15 cellular contexts compared by ENCODE assay signal in the genomic region with DNA sequence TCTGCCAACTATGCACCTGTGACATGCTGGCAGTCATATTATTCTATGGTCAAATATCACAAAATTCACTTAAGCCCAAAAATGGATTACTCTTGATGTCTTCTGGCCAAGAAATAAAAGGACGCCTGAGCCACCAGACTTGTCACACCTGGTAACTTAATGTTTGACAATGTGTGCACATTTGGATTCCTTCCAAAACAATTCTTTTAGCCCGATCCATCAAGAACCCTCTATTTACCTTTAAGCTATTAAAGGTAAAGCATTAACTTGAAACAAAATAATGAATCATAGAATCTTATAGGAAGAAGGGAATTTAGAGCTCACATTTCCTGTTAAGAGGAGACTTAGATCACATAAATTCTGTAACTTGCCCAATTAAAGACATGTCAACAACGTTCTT. TPM values are rescaled to one million over a fixed set of nuclear protein-coding genes. Genes with fewer than 3 reads are reported as not detected.
DNase-seq lines count a peak whose midpoint lies in the region; ATAC-seq and TF ChIP-seq lines count a peak whose summit lies in the region.
"Had no signal": no experiment of that assay in that cellular context is flagged by ENCODE, and none has a peak within 500 bp of the region (broad histone marks: within the 10 kb centered on the region; RNA-seq: fewer than 3 reads in every experiment).

No MANE protein-coding gene starts in this region.

- no peaks in the 10 kb centered on the region for H3K4me1 ChIP-seq in CD8-positive, alpha-beta T cell (ENCODE audit: insufficient read depth, low read length)
- H3K4me1 ChIP-seq in mucosa of descending colon (ENCODE audit: low read depth) = peaks cover 11% of the 10 kb centered on the region
- H3K4me1 ChIP-seq in suprapubic skin = no peaks in the 10 kb centered on the region
- H3K4me1 ChIP-seq: right atrium auricular region had no signal

- peaks cover 80% of the 10 kb centered on the region for H3K36me3 Mint-ChIP-seq in CD8-positive, alpha-beta T cell

- intact Hi-C loops in CD8-positive, alpha-beta T cell (cut with DNase I, micrococcal nuclease) = no loop called here
- intact Hi-C loops in mucosa of descending colon (cut with DNase I, micrococcal nuclease) = no loop called here

- H3K4me3 ChIP-seq in CD8-positive, alpha-beta T cell (ENCODE audit: low read depth, low read length) = no peak overlapping the region
- no peak overlapping the region for H3K4me3 ChIP-seq in mucosa of descending colon
- no peak overlapping the region for H3K4me3 ChIP-seq in suprapubic skin
- H3K4me3 ChIP-seq in MG63 = no peak overlapping the region
- H3K4me3 ChIP-seq: right atrium auricular region had no signal

- H3K9me3 ChIP-seq in CD8-positive, alpha-beta T cell (ENCODE audit: low read length) = no peaks in the 10 kb centered on the region
- no peaks in the 10 kb centered on the region for H3K9me3 ChIP-seq in mucosa of descending colon
- H3K9me3 ChIP-seq in suprapubic skin = no peaks in the 10 kb centered on the region
- no peaks in the 10 kb centered on the region for H3K9me3 ChIP-seq in MG63
- H3K9me3 ChIP-seq: right atrium auricular region had no signal

- TF ChIP-seq CTCF in CD8-positive, alpha-beta T cell (IDR thresholded peaks at IDR 0.05) = no peak
- no peak for TF ChIP-seq CTCF in mucosa of descending colon (IDR thresholded peaks at IDR 0.05)
- no peak for TF ChIP-seq CTCF in suprapubic skin (IDR thresholded peaks at IDR 0.05)

- no peak for TF ChIP-seq POLR2A in suprapubic skin (IDR thresholded peaks at IDR 0.05)

- POLR2A ChIA-PET in CD8-positive, alpha-beta T cell (lab: Charles Lee) = interaction anchor here (0.7 kb wide), 1 partner anchor 17 kb away, joined by 3 read pairs; no protein-coding TSS in a partner anchor

- peaks cover 25% of the 10 kb centered on the region for H3K36me3 ChIP-seq in CD8-positive, alpha-beta T cell (ENCODE audit: insufficient read depth, low read length)
- H3K36me3 ChIP-seq in mucosa of descending colon (ENCODE audit: low read depth) (no peaks in the 10 kb centered on the region), suprapubic skin (peaks cover 10% of the 10 kb centered on the region), MG63 (peaks cover 2% of the 10 kb centered on the region; the same call in 1 of the 2 replicates)

- TF ChIP-seq EP300 in suprapubic skin (IDR thresholded peaks at IDR 0.05) = no peak

- H3K27ac ChIP-seq in CD8-positive, alpha-beta T cell (ENCODE audit: low read depth, low read length) = no peak overlapping the region
- no peak overlapping the region for H3K27ac ChIP-seq in suprapubic skin
- H3K27ac ChIP-seq: right atrium auricular region had no signal

- CTCF ChIA-PET in CD8-positive, alpha-beta T cell (lab: Charles Lee) = interaction anchor here (0.7 kb wide), 1 partner anchor 27 kb away, joined by 3 read pairs; no protein-coding TSS in a partner anchor

- ATAC-seq in CD8-positive, alpha-beta T cell = no peak
- ATAC-seq in mucosa of descending colon (peak; percentile 92), GM18511 (IDR thresholded peaks at IDR 0.05; ENCODE audit: unreplicated experiment) (no peak), HG02852 (IDR thresholded peaks at IDR 0.05; ENCODE audit: unreplicated experiment) (no peak)
- ATAC-seq: activated CD4-positive, CD25-positive, alpha-beta regulatory T cell treated with anti-CD3 and anti-CD28 coated beads, Interleukin-2, amount 50 U/mL, for 24 hours had no signal

- H3K4me3 Mint-ChIP-seq in CD8-positive, alpha-beta T cell = no peak overlapping the region

- no peaks in the 10 kb centered on the region for H3K9me3 Mint-ChIP-seq in CD8-positive, alpha-beta T cell

- H3K27me3 Mint-ChIP-seq in CD8-positive, alpha-beta T cell (ENCODE audit: low read depth) = no peaks in the 10 kb centered on the region

- no peaks in the 10 kb centered on the region for H3K27me3 ChIP-seq in CD8-positive, alpha-beta T cell (ENCODE audit: insufficient read depth, low read length)
- H3K27me3 ChIP-seq in suprapubic skin = no peaks in the 10 kb centered on the region
- H3K27me3 ChIP-seq in MG63 = no peaks in the 10 kb centered on the region
- H3K27me3 ChIP-seq: dorsolateral prefrontal cortex, right atrium auricular region had no signal

- DNase-seq in CD8-positive, alpha-beta T cell = no peak
- peak; percentile 85 for DNase-seq in NCI-H1105 treated with DMSO at 0.1 percent for 48 hours (lab: John Stamatoyannopoulos, UW)
- peak; percentile 22 for DNase-seq in SHP77 treated with DMSO at 0.1 percent for 48 hours (lab: John Stamatoyannopoulos, UW)
- DNase-seq in mucosa of descending colon = peak in 1 of 3 donors; percentile 48
- DNase-seq in suprapubic skin (ENCODE audit: low spot score in 2 of 2) = no peak
- no peak for DNase-seq in MG63
- DNase-seq: activated T-cell treated with anti-CD3 and anti-CD28 coated beads, Interleukin-2, amount 50 U/mL, for 1 hour; dorsolateral prefrontal cortex; MV-4-11; stimulated activated CD4-positive, alpha-beta T cell treated with anti-CD3 and anti-CD28 coated beads, Interleukin-4, amount 100 ng/mL, for 24 hours; stimulated activated naive CD4-positive, alpha-beta T cell had no signal

- peak overlapping the region; percentile 66 for H3K27ac Mint-ChIP-seq in CD8-positive, alpha-beta T cell

- H3K4me1 Mint-ChIP-seq in CD8-positive, alpha-beta T cell (ENCODE audit: low read depth) = peaks cover 11% of the 10 kb centered on the region

- WGBS in suprapubic skin = 68% methylated on average over 3 of the region's 3 CpGs

RNA-seq across cellular contexts. Expression of a gene that starts 46.5 kb away (rescaled TPM):
- total RNA-seq in CD8-positive, alpha-beta T cell = 10 to 100 TPM; 28.4 to 33.8 TPM
- total RNA-seq in mucosa of descending colon (10 to 100 TPM; 38.9 to 60.6 (median 47.2) TPM), suprapubic skin (10 to 100 TPM; 18.0 to 27.8 (median 22.8) TPM)
- 49.4 and 56.5 TPM in 2 replicates for total RNA-seq in MG63 (2014; rRNA removed; shearing (Covaris generic); ENCODE audit: low replicate concordance)

Comparison
In these comparisons a context has a peak if more than half of its experiments do, and no peak if none do; other contexts are left out.
1. DNase-seq: peak in NCI-H1105 treated with DMSO at 0.1 percent for 48 hours (single experiment) and SHP77 treated with DMSO at 0.1 percent for 48 hours (single experiment); none in CD8-positive, alpha-beta T cell (0 of 7), suprapubic skin (0 of 2) and MG63 (single experiment).